In the genomic region with DNA sequence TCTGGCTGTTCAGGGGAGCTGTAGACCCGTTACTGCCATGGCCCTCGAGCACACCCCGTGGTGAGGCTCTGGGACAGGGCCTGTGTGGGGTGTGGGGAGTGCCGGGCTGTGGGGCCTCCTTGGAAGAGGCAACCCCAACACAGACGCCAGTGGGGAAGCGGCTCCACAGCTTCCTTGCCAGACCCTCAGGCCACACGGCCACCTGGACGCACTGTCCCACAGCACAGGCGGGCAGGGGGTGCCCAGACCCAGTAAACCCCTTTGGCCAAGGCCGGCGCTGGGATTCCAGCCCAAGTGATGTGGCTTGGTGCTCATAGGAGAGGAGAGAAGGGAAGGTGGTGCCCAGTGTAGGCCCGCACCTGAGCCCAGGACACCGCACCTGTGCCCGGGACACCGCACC, we compare ENCODE assay signal across 28 cellular contexts. TPM values are rescaled to one million over a fixed set of nuclear protein-coding genes. Genes with fewer than 3 reads are reported as not detected.
DNase-seq lines count a peak whose midpoint lies in the region; ATAC-seq and TF ChIP-seq lines count a peak whose summit lies in the region.
"Had no signal": no experiment of that assay in that cellular context is flagged by ENCODE, and none has a peak within 500 bp of the region (broad histone marks: within the 10 kb centered on the region; RNA-seq: fewer than 3 reads in every experiment).

No MANE protein-coding gene starts in this region.

- H3K14ac ChIP-seq in neuronal stem cell (ENCODE audit: low read length): no peak overlapping the region

- H4K8ac ChIP-seq in neuronal stem cell (ENCODE audit: low read depth, low read length): no peak overlapping the region

- H2BK5ac ChIP-seq in neuronal stem cell (ENCODE audit: low read length): no peak overlapping the region

- no peak overlapping the region for H3K4me3 ChIP-seq in heart left ventricle
- no peak overlapping the region for H3K4me3 ChIP-seq in GM23338
- no peak overlapping the region for H3K4me3 ChIP-seq in neuronal stem cell (ENCODE audit: low read length in 2 of 2)
- no peak overlapping the region for H3K4me3 ChIP-seq in H7 (ENCODE audit: insufficient read depth, low read depth, low read length)
- H3K4me3 ChIP-seq in tibial artery: no peak overlapping the region
- H3K4me3 ChIP-seq: BLaER1 had no signal

- ATAC-seq in heart left ventricle (peak in 1 of 4 donors; percentile 5), Right ventricle myocardium inferior (no peak), GM23338 (peak; percentile 22; the same call in 2 of the 3 replicates), WTC11 (no peak)

- H3K9ac ChIP-seq in neuronal stem cell (ENCODE audit: low read depth, low read length, poor library complexity): no peak overlapping the region
- H3K9ac ChIP-seq: BLaER1 had no signal

- no peak overlapping the region for H3K4me2 ChIP-seq in GM23338
- no peak overlapping the region for H3K4me2 ChIP-seq in neuronal stem cell (ENCODE audit: insufficient read depth, low read length, poor library complexity, severe bottlenecking)
- H3K4me2 ChIP-seq: BLaER1 had no signal

- H4K20me1 ChIP-seq in GM23338 (replicated peaks; ENCODE audit: insufficient read depth): no peaks in the 10 kb centered on the region
- H4K20me1 ChIP-seq: BLaER1 had no signal

- H3K18ac ChIP-seq in neuronal stem cell (ENCODE audit: low read length): no peak overlapping the region

- DNase-seq in heart left ventricle (peak in 3 of 5 donors; percentile 14 to 48 (median 22)), Right ventricle myocardium inferior (ENCODE audit: missing footprints) (no peak), GM23338 (ENCODE audit: low spot score) (no peak), WTC11 (ENCODE audit: low spot score) (peak; percentile 11), neuronal stem cell (ENCODE audit: low spot score) (no peak), H7 (no peak), tibial artery (no peak), SHP77 treated with DMSO at 0.1 percent for 48 hours (lab: John Stamatoyannopoulos, UW) (no peak)
- DNase-seq: 8988T; ACHN; BE2C; C1 segment of cervical spinal cord; CD4-positive, alpha-beta memory T cell; CD4-positive, CD25-positive, alpha-beta regulatory T cell; CD8-positive, alpha-beta memory T cell; COR-L47; DMS 273 treated with DMSO at 0.1 percent for 48 hours; DMS153; DMS53; DMS79; DND-41; EL; GDM1 had no signal

- H3K27me3 ChIP-seq in heart left ventricle (peaks cover 0 to 10% (median 0%) of the 10 kb centered on the region in 9 donors), GM23338 (ENCODE audit: insufficient read depth) (no peaks in the 10 kb centered on the region), neuronal stem cell (ENCODE audit: control insufficient read depth in 3 of 3, insufficient read depth in 3 of 3, low read depth in 1 of 3, low read length in 3 of 3) (peaks cover 0 to 17% (median 0%) of the 10 kb centered on the region in 3 experiments), H7 (ENCODE audit: control insufficient read depth, insufficient read depth, low read length) (no peaks in the 10 kb centered on the region), tibial artery (peaks cover 0 to 19% of the 10 kb centered on the region in 2 donors)
- H3K27me3 ChIP-seq: BLaER1 had no signal

- no peak overlapping the region for H3K27ac ChIP-seq in heart left ventricle
- no peak overlapping the region for H3K27ac ChIP-seq in GM23338 (ENCODE audit: low read depth)
- H3K27ac ChIP-seq in neuronal stem cell (replicated peaks; ENCODE audit: low read length): no peak overlapping the region
- no peak overlapping the region for H3K27ac ChIP-seq in tibial artery
- H3K27ac ChIP-seq: BLaER1 had no signal

- H3K27me3 Mint-ChIP-seq in GM23338 (ENCODE audit: insufficient read depth, low read depth, poor library complexity): peaks cover 8% of the 10 kb centered on the region
- H3K27me3 Mint-ChIP-seq in WTC11 (ENCODE audit: low read depth): no peaks in the 10 kb centered on the region
- H3K27me3 Mint-ChIP-seq: CD4-positive, CD25-positive, alpha-beta regulatory T cell had no signal

- no peak overlapping the region for H2BK15ac ChIP-seq in neuronal stem cell (ENCODE audit: low read length)

- TF ChIP-seq CTCF in heart left ventricle (IDR thresholded peaks at IDR 0.05) (no peak), GM23338 (conservative IDR thresholded peaks at IDR 0.05; ENCODE audit: low read depth in 2 of 2) (no peak), WTC11 (IDR thresholded peaks at IDR 0.05) (no peak), tibial artery (IDR thresholded peaks at IDR 0.05) (no peak)

- H3K9me3 Mint-ChIP-seq in GM23338 (0 out of 3 replicates have a peak, but pooled peaks cover 3% of the 10 kb centered on the region), WTC11 (0 out of 2 replicates have a peak, but pooled peaks cover 4% of the 10 kb centered on the region)
- H3K9me3 Mint-ChIP-seq: CD8-positive, alpha-beta memory T cell had no signal

- H3K4ac ChIP-seq in neuronal stem cell (ENCODE audit: low read length): no peak overlapping the region

- 87 to 90% (median 89%) methylated on average over 9 to 15 of the region's 15 CpGs for WGBS in heart left ventricle, 4 donors
- WGBS in neuronal stem cell (ENCODE audit: extremely low coverage in 2 of 2, insufficient read length in 2 of 2, insufficient replicate concordance in 1 of 2), 2 donors: no CpG with 5 or more reads among the region's 15 CpGs

- intact Hi-C loops in heart left ventricle (cut with DNase I): no loop called here
- intact Hi-C loops in Right ventricle myocardium inferior (cut with DNase I): no loop called here
- intact Hi-C loops in tibial artery (cut with DNase I; ENCODE audit: low total_unique reads): no loop called here

- H2BK12ac ChIP-seq in neuronal stem cell (ENCODE audit: low read length): no peak overlapping the region

- no peaks in the 10 kb centered on the region for H3K79me2 ChIP-seq in GM23338 (replicated peaks; ENCODE audit: insufficient read depth)

- CTCF ChIA-PET in WTC11 (lab: Charles Lee): no interaction called here

- TF ChIP-seq POLR2A in heart left ventricle (IDR thresholded peaks at IDR 0.05): no peak

- H3K4me1 ChIP-seq in heart left ventricle (no peaks in the 10 kb centered on the region), GM23338 (ENCODE audit: insufficient read depth) (no peaks in the 10 kb centered on the region), neuronal stem cell (ENCODE audit: control insufficient read depth in 2 of 2, insufficient read depth in 1 of 2, low read depth in 1 of 2, low read length in 2 of 2) (no peaks in the 10 kb centered on the region), tibial artery (no peaks in the 10 kb centered on the region)

- H2AK5ac ChIP-seq in neuronal stem cell (ENCODE audit: low read depth, low read length): peak overlapping the region; percentile 37

- H3F3A ChIP-seq in GM23338 (replicated peaks; ENCODE audit: low read depth): no peaks in the 10 kb centered on the region

- H3K27ac Mint-ChIP-seq in GM23338: no peak overlapping the region
- H3K27ac Mint-ChIP-seq in WTC11: no peak overlapping the region
- H3K27ac Mint-ChIP-seq: CD14-positive monocyte; CD4-positive, alpha-beta memory T cell; CD8-positive, alpha-beta memory T cell had no signal

- H3K36me3 ChIP-seq in heart left ventricle: no peaks in the 10 kb centered on the region
- H3K36me3 ChIP-seq in GM23338 (ENCODE audit: insufficient read depth): no peaks in the 10 kb centered on the region
- H3K36me3 ChIP-seq in neuronal stem cell (replicated peaks in 1 of 2; ENCODE audit: control insufficient read depth in 2 of 2, insufficient read depth in 2 of 2, low read length in 2 of 2): no peaks in the 10 kb centered on the region
- no peaks in the 10 kb centered on the region for H3K36me3 ChIP-seq in H7 (replicated peaks; ENCODE audit: control insufficient read depth, insufficient read depth, low read length)
- H3K36me3 ChIP-seq in tibial artery: no peaks in the 10 kb centered on the region
- H3K36me3 ChIP-seq: BE2C, BLaER1 had no signal

- H2AFZ ChIP-seq in GM23338: no peak overlapping the region
- H2AFZ ChIP-seq in neuronal stem cell (ENCODE audit: low read length): no peak overlapping the region

- H3K9me3 ChIP-seq in heart left ventricle (peaks cover 0 to 7% (median 2%) of the 10 kb centered on the region in 12 donors), neuronal stem cell (replicated peaks in 1 of 2; ENCODE audit: control insufficient read depth in 2 of 2, insufficient read depth in 1 of 2, low read depth in 1 of 2, low read length in 2 of 2) (peaks cover 7% of the 10 kb centered on the region in 2 donors), tibial artery (peaks cover 0 to 9% (median 6%) of the 10 kb centered on the region in 3 donors)
- H3K9me3 ChIP-seq: BE2C had no signal

- H3K4me1 Mint-ChIP-seq in GM23338: no peaks in the 10 kb centered on the region
- H3K4me1 Mint-ChIP-seq in WTC11: no peaks in the 10 kb centered on the region
- H3K4me1 Mint-ChIP-seq: CD14-positive monocyte; CD4-positive, CD25-positive, alpha-beta regulatory T cell; CD8-positive, alpha-beta memory T cell had no signal

- H4K91ac ChIP-seq in neuronal stem cell (ENCODE audit: low read depth, low read length, poor library complexity): no peak overlapping the region

- POLR2A ChIA-PET in WTC11 (lab: Charles Lee): no interaction called here

- no peak overlapping the region for H2BK120ac ChIP-seq in neuronal stem cell (ENCODE audit: low read depth, low read length)

- no peak overlapping the region for H3K23ac ChIP-seq in neuronal stem cell (ENCODE audit: low read depth, low read length, poor library complexity)

- peaks cover 2% of the 10 kb centered on the region for H3K79me1 ChIP-seq in neuronal stem cell (ENCODE audit: low read depth, low read length)

- H3K9me2 ChIP-seq in GM23338 (ENCODE audit: insufficient read depth): no peaks in the 10 kb centered on the region

- no peak overlapping the region for H3K4me3 Mint-ChIP-seq in GM23338
- H3K4me3 Mint-ChIP-seq in WTC11: no peak overlapping the region
- H3K4me3 Mint-ChIP-seq: CD4-positive, alpha-beta memory T cell; CD4-positive, CD25-positive, alpha-beta regulatory T cell; CD8-positive, alpha-beta memory T cell had no signal

- H3K36me3 Mint-ChIP-seq in GM23338 (ENCODE audit: low read depth) (no peaks in the 10 kb centered on the region; the same call in 2 of the 3 replicates), WTC11 (0 out of 2 replicates have a peak, but pooled peaks cover 4% of the 10 kb centered on the region)
- H3K36me3 Mint-ChIP-seq: CD14-positive monocyte; CD4-positive, alpha-beta memory T cell; CD4-positive, CD25-positive, alpha-beta regulatory T cell; CD8-positive, alpha-beta memory T cell had no signal

TF ChIP-seq in WTC11, 78 proteins besides CTCF, POLR2A, EP300 and RAD21 (continues in another document):
- TF ChIP-seq ZNF219 (CRISPR knock-in tag; IDR thresholded peaks at IDR 0.05; ENCODE audit: borderline replicate concordance) (no peak), GABPB1 (CRISPR knock-in tag; IDR thresholded peaks at IDR 0.05) (no peak)

RNA-seq across cellular contexts. Expression of a gene that starts 12.9 kb away (rescaled TPM):
- total RNA-seq in heart left ventricle (not detected), Right ventricle myocardium inferior (not detected), WTC11 (2021) (0.11 to 0.21 TPM (median 0.15 TPM) in 3 replicates)
- polyA plus RNA-seq in heart left ventricle (under 1 TPM; 0.03 to 0.27 TPM), GM23338 (2016; fragmentation: Nextera tagmentation; extraction: Ambion mirVana) (9.3 and 10.9 TPM in 2 replicates)
- total RNA-seq in GM23338 (2014; rRNA removed; shearing (Covaris generic)): 0.24 TPM in 1 of 2 replicates, not detected in the other
- 0.08 TPM for polyA plus RNA-seq in neuronal stem cell (2013, experiment 1 of 2)
- 0.06 TPM for polyA plus RNA-seq in neuronal stem cell (2013, experiment 2 of 2)
- total RNA-seq in H7 (2014; rRNA removed; shearing (Covaris generic)): 0.26 and 0.38 TPM in 2 replicates
- total RNA-seq: A673; CD4-positive, alpha-beta memory T cell; CD4-positive, CD25-positive, alpha-beta regulatory T cell; CD8-positive, alpha-beta memory T cell; G401 had no signal
- polyA plus RNA-seq: AG04450; CD14-positive monocyte; CD8-positive, alpha-beta memory T cell had no signal

Comparison
In these comparisons a context has a peak if more than half of its experiments do, and no peak if none do; other contexts are left out.
1. DNase-seq: peak in heart left ventricle (3 of 5) and WTC11 (single experiment); none in Right ventricle myocardium inferior (single experiment), GM23338 (single experiment), neuronal stem cell (single experiment), H7 (single experiment), tibial artery (0 of 2) and SHP77 treated with DMSO at 0.1 percent for 48 hours (single experiment).